Comparison of ENCODE assay signal across 34 cellular contexts in genomic region chr5:174198541-174198940, GRCh38.
"Had no signal": no experiment of that assay in that cellular context is flagged by ENCODE, and none has a peak within 500 bp of the region (broad histone marks: within the 10 kb centered on the region; RNA-seq: fewer than 3 reads in every experiment).

No MANE protein-coding gene starts in this region.

- H3K4me3 Mint-ChIP-seq: activated CD4-positive, alpha-beta T cell treated with anti-CD3 and anti-CD28 coated beads for 36 hours; activated naive CD8-positive, alpha-beta T cell; activated T-cell treated with anti-CD3 and anti-CD28 coated beads, Interleukin-2, amount 50 U/mL, for 24 hours; activated T-cell treated with anti-CD3 and anti-CD28 coated beads, Interleukin-2, amount 50 U/mL, for 72 hours; activated T-helper 17 cell treated with anti-CD3 and anti-CD28 coated beads, Interleukin-2, amount 50 U/mL, for 72 hours; central memory CD8-positive, alpha-beta T cell; dendritic cell treated with granulocyte-macrophage colony-stimulating factor and Interleukin-4, amounts not matched to agents 40 ng/mL and 50 ng/mL, for 4 days; endodermal cell; T-helper 17 cell; T-helper 2 cell treated with Interferon-gamma antibody and Interleukin-4, amounts not matched to agents 5 μg/mL and 100 μg/mL, for 36 hours had no signal

- H3K27ac ChIP-seq: brain microvascular endothelial cell, coronary artery, dorsolateral prefrontal cortex, heart left ventricle had no signal

- H3K27me3 ChIP-seq: brain microvascular endothelial cell, dorsolateral prefrontal cortex, heart left ventricle had no signal

- ATAC-seq: activated CD4-positive, alpha-beta T cell treated with anti-CD3 and anti-CD28 coated beads for 36 hours; activated T-cell treated with anti-CD3 and anti-CD28 coated beads, Interleukin-2, amount 50 U/mL, for 72 hours; activated T-helper 17 cell treated with anti-CD3 and anti-CD28 coated beads, Interleukin-2, amount 50 U/mL, for 72 hours; esophagus mucosa; heart left ventricle; T-helper 17 cell had no signal

- H3K27me3 Mint-ChIP-seq: central memory CD8-positive, alpha-beta T cell; dendritic cell treated with granulocyte-macrophage colony-stimulating factor and Interleukin-4, amounts not matched to agents 40 ng/mL and 50 ng/mL, for 4 days had no signal

- FAIRE-seq: astrocyte, bronchial epithelial cell, frontal cortex had no signal

- H3K4me3 ChIP-seq: coronary artery, dorsolateral prefrontal cortex, heart left ventricle had no signal

- H3K36me3 Mint-ChIP-seq: activated naive CD8-positive, alpha-beta T cell had no signal

- DNase-seq: activated CD4-positive, alpha-beta T cell treated with anti-CD3 and anti-CD28 coated beads for 36 hours; activated CD4-positive, alpha-beta T cell treated with anti-CD3 and anti-CD28 coated beads, Interleukin-2, amount 50 U/mL, for 1 hour; activated CD4-positive, alpha-beta T cell treated with anti-CD3 and anti-CD28 coated beads, Interleukin-2, amount 50 U/mL, for 48 hours; activated CD4-positive, CD25-positive, alpha-beta regulatory T cell; activated CD4-positive, CD25-positive, alpha-beta regulatory T cell treated with anti-CD3 and anti-CD28 coated beads, Interleukin-2, amount 50 U/mL, for 72 hours; activated CD8-positive, alpha-beta memory T cell treated with anti-CD3 and anti-CD28 coated beads, Interleukin-2, amount 50 U/mL, for 48 hours; activated effector memory CD4-positive, alpha-beta T cell treated with Interleukin-2 at 50 U/mL for 16 hours; activated gamma-delta T cell treated with Interleukin-2 at 50 U/mL for 16 hours; activated naive CD4-positive, alpha-beta T cell treated with anti-CD3 and anti-CD28 coated beads, Interleukin-2, amount 50 U/mL, for 16 hours; activated naive CD4-positive, alpha-beta T cell treated with Interleukin-2 at 50 U/mL for 16 hours; activated T-cell treated with anti-CD3 and anti-CD28 coated beads for 4 hours; activated T-cell treated with anti-CD3 and anti-CD28 coated beads, Interleukin-2, amount 50 U/mL, for 24 hours; activated T-cell treated with anti-CD3 and anti-CD28 coated beads, Interleukin-2, amount 50 U/mL, for 72 hours; amniotic stem cell; anterior cingulate cortex; brain microvascular endothelial cell; dorsolateral prefrontal cortex; effector memory CD4-positive, alpha-beta T cell; endodermal cell; foreskin fibroblast; heart left ventricle; T-helper 1 cell; T-helper 17 cell; T1000 had no signal

- H3K4me1 Mint-ChIP-seq: activated CD4-positive, alpha-beta T cell treated with anti-CD3 and anti-CD28 coated beads for 36 hours; activated T-helper 17 cell treated with anti-CD3 and anti-CD28 coated beads, Interleukin-2, amount 50 U/mL, for 72 hours; central memory CD8-positive, alpha-beta T cell; T-helper 17 cell had no signal

- H3K4me1 ChIP-seq: heart left ventricle had no signal

- H3K36me3 ChIP-seq: brain microvascular endothelial cell, heart left ventricle had no signal

- H3K27ac Mint-ChIP-seq: activated CD4-positive, alpha-beta T cell treated with anti-CD3 and anti-CD28 coated beads for 36 hours; activated naive CD8-positive, alpha-beta T cell; activated T-cell treated with anti-CD3 and anti-CD28 coated beads, Interleukin-2, amount 50 U/mL, for 24 hours; activated T-cell treated with anti-CD3 and anti-CD28 coated beads, Interleukin-2, amount 50 U/mL, for 72 hours; activated T-helper 17 cell treated with anti-CD3 and anti-CD28 coated beads, Interleukin-2, amount 50 U/mL, for 72 hours; dendritic cell treated with granulocyte-macrophage colony-stimulating factor and Interleukin-4, amounts not matched to agents 40 ng/mL and 50 ng/mL, for 4 days; endodermal cell; T-helper 17 cell; T-helper 2 cell treated with Interferon-gamma antibody and Interleukin-4, amounts not matched to agents 5 μg/mL and 100 μg/mL, for 36 hours had no signal

- H3K9me3 Mint-ChIP-seq: central memory CD8-positive, alpha-beta T cell; dendritic cell treated with granulocyte-macrophage colony-stimulating factor and Interleukin-4, amounts not matched to agents 40 ng/mL and 50 ng/mL, for 4 days; T-helper 2 cell treated with Interferon-gamma antibody and Interleukin-4, amounts not matched to agents 5 μg/mL and 100 μg/mL, for 36 hours had no signal
